ENCODE assay signal across 10 cellular contexts in the genomic region with DNA sequence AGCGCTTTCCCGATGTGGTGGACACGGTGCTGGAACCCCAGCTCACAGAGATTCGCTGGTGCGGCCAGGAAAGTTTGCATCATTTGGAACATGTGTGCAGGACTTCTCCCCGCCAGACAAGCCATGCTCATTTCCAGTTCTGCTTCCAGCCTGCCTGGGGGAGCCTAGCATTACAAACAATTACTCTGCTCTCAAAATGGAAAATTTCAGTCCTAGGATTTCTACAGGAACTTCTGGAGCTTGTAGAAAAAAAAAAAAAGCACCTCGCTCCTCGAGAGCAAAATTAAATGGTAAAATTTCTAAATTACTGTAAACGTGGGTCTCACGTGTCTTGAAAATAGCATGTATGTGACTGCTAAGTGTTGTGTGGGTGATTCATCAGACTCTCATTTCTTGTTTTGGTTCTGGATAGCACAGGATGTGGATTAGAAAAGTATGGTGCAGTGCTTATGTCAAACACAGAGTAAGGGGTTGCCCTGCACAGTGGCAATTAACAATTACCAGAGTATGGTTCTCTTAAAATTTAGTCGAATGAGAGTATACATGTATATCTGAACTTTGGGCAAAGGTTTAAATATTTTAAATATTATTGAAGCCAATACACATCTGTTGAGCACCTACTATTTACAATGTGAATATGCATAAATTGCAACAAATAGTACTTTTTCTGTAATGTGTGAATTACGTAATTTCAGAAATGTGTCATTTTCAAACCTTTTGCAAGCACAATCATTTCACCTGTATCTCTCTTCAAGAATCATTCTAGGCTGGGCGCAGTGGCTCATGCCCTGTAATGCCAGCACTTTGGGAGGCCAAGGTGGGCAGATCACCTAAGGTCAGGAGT.
DNase-seq lines count a peak whose midpoint lies in the region; ATAC-seq and TF ChIP-seq lines count a peak whose summit lies in the region.
"Had no signal": no experiment of that assay in that cellular context is flagged by ENCODE, and none has a peak within 500 bp of the region (broad histone marks: within the 10 kb centered on the region; RNA-seq: fewer than 3 reads in every experiment).

No MANE protein-coding gene starts in this region.

- H3K27ac ChIP-seq in left ventricle myocardium inferior (replicated peaks): peak overlapping the region; percentile 61
- H3K27ac ChIP-seq: PC-9 had no signal

- H3K27me3 ChIP-seq in left ventricle myocardium inferior (ENCODE audit: low read depth): no peaks in the 10 kb centered on the region

- no peak for TF ChIP-seq CTCF in left ventricle myocardium inferior (IDR thresholded peaks at IDR 0.05; ENCODE audit: borderline replicate concordance)

- no peak overlapping the region for H3K4me3 Mint-ChIP-seq in activated T-helper 1 cell treated with anti-CD3 and anti-CD28 coated beads, Interleukin-12 subunit alpha, Interleukin-12 subunit beta, Interleukin-2, Interleukin-4 antibody, amounts not matched to agents 30 ng/mL and 10 ng/mL and 1 ng/mL, durations not matched to agents 14 hours and 24 hours and 36 hours
- H3K4me3 Mint-ChIP-seq: nephron had no signal

- no peaks in the 10 kb centered on the region for H3K27me3 Mint-ChIP-seq in activated T-helper 1 cell treated with anti-CD3 and anti-CD28 coated beads, Interleukin-12 subunit alpha, Interleukin-12 subunit beta, Interleukin-2, Interleukin-4 antibody, amounts not matched to agents 30 ng/mL and 10 ng/mL and 1 ng/mL, durations not matched to agents 14 hours and 24 hours and 36 hours (ENCODE audit: insufficient read depth)

- intact Hi-C loops in activated T-helper 1 cell treated with anti-CD3 and anti-CD28 coated beads, Interleukin-12 subunit alpha, Interleukin-12 subunit beta, Interleukin-2, Interleukin-4 antibody, amounts not matched to agents 30 ng/mL and 10 ng/mL and 1 ng/mL, durations not matched to agents 14 hours and 24 hours and 36 hours (cut with micrococcal nuclease): loop anchor here (1.0 kb wide), 5 partner anchors 21 to 85 kb away; no protein-coding TSS in a partner anchor
- intact Hi-C loops in left ventricle myocardium inferior (cut with micrococcal nuclease): no loop called here

- no peaks in the 10 kb centered on the region for H3K4me1 ChIP-seq in left ventricle myocardium inferior

- ATAC-seq in HG02571 (IDR thresholded peaks at IDR 0.05; ENCODE audit: unreplicated experiment): no peak
- ATAC-seq in GM21576 (IDR thresholded peaks at IDR 0.05; ENCODE audit: unreplicated experiment): no peak
- no peak for ATAC-seq in GM19455 (IDR thresholded peaks at IDR 0.05; ENCODE audit: unreplicated experiment)

- H3K36me3 ChIP-seq in left ventricle myocardium inferior: no peaks in the 10 kb centered on the region

- no peak overlapping the region for H3K4me3 ChIP-seq in left ventricle myocardium inferior
- H3K4me3 ChIP-seq: PC-9 had no signal

- peaks cover 34% of the 10 kb centered on the region for H3K4me1 Mint-ChIP-seq in activated T-helper 1 cell treated with anti-CD3 and anti-CD28 coated beads, Interleukin-12 subunit alpha, Interleukin-12 subunit beta, Interleukin-2, Interleukin-4 antibody, amounts not matched to agents 30 ng/mL and 10 ng/mL and 1 ng/mL, durations not matched to agents 14 hours and 24 hours and 36 hours (ENCODE audit: low read depth)

- DNase-seq in stimulated activated CD4-positive, alpha-beta T cell treated with anti-CD3 and anti-CD28 coated beads, Interleukin-1b, Interleukin-23, amount 100 ng/mL, for 48 hours: peak; percentile 38
- DNase-seq in stimulated activated CD4-positive, alpha-beta T cell treated with anti-CD3 and anti-CD28 coated beads, Interleukin-4, amount 100 ng/mL, for 1 hour: no peak
- no peak for DNase-seq in activated T-helper 1 cell treated with anti-CD3 and anti-CD28 coated beads, Interleukin-12 subunit alpha, Interleukin-12 subunit beta, Interleukin-2, Interleukin-4 antibody, amounts not matched to agents 30 ng/mL and 10 ng/mL and 1 ng/mL, durations not matched to agents 14 hours and 24 hours and 36 hours (ENCODE audit: low spot score)
- DNase-seq in left ventricle myocardium inferior (peak; percentile 53), D341Med (ENCODE audit: low spot score) (no peak)
- DNase-seq: PC-9 had no signal

- peak overlapping the region; percentile 38 for H3K27ac Mint-ChIP-seq in activated T-helper 1 cell treated with anti-CD3 and anti-CD28 coated beads, Interleukin-12 subunit alpha, Interleukin-12 subunit beta, Interleukin-2, Interleukin-4 antibody, amounts not matched to agents 30 ng/mL and 10 ng/mL and 1 ng/mL, durations not matched to agents 14 hours and 24 hours and 36 hours

- peaks cover 14% of the 10 kb centered on the region for H3K9me3 Mint-ChIP-seq in activated T-helper 1 cell treated with anti-CD3 and anti-CD28 coated beads, Interleukin-12 subunit alpha, Interleukin-12 subunit beta, Interleukin-2, Interleukin-4 antibody, amounts not matched to agents 30 ng/mL and 10 ng/mL and 1 ng/mL, durations not matched to agents 14 hours and 24 hours and 36 hours

- H3K9me3 ChIP-seq in left ventricle myocardium inferior (replicated peaks): peaks cover 14% of the 10 kb centered on the region

- peaks cover 3% of the 10 kb centered on the region for H3K36me3 Mint-ChIP-seq in activated T-helper 1 cell treated with anti-CD3 and anti-CD28 coated beads, Interleukin-12 subunit alpha, Interleukin-12 subunit beta, Interleukin-2, Interleukin-4 antibody, amounts not matched to agents 30 ng/mL and 10 ng/mL and 1 ng/mL, durations not matched to agents 14 hours and 24 hours and 36 hours (ENCODE audit: low read depth)

Comparison
In these comparisons a context has a peak if more than half of its experiments do, and no peak if none do; other contexts are left out.
1. DNase-seq: peak in stimulated activated CD4-positive, alpha-beta T cell treated with anti-CD3 and anti-CD28 coated beads, Interleukin-1b, Interleukin-23, amount 100 ng/mL, for 48 hours (single experiment) and left ventricle myocardium inferior (single experiment); none in stimulated activated CD4-positive, alpha-beta T cell treated with anti-CD3 and anti-CD28 coated beads, Interleukin-4, amount 100 ng/mL, for 1 hour (single experiment), activated T-helper 1 cell treated with anti-CD3 and anti-CD28 coated beads, Interleukin-12 subunit alpha, Interleukin-12 subunit beta, Interleukin-2, Interleukin-4 antibody, amounts not matched to agents 30 ng/mL and 10 ng/mL and 1 ng/mL, durations not matched to agents 14 hours and 24 hours and 36 hours (single experiment) and D341Med (single experiment).